25 cellular contexts compared by ENCODE assay signal in genomic region chr14:100670017-100670974, GRCh38. TPM values are rescaled to one million over a fixed set of nuclear protein-coding genes. Genes with fewer than 3 reads are reported as not detected.
DNase-seq lines count a peak whose midpoint lies in the region; ATAC-seq and TF ChIP-seq lines count a peak whose summit lies in the region.
"Had no signal": no experiment of that assay in that cellular context is flagged by ENCODE, and none has a peak within 500 bp of the region (broad histone marks: within the 10 kb centered on the region; RNA-seq: fewer than 3 reads in every experiment).

No MANE protein-coding gene starts in this region.

- no peaks in the 10 kb centered on the region for H3K36me3 ChIP-seq in HEK293 (ENCODE audit: control insufficient read depth in 2 of 2, insufficient read depth in 1 of 2, low read length in 2 of 2)
- no peaks in the 10 kb centered on the region for H3K36me3 ChIP-seq in mesenchymal stem cell (ENCODE audit: control insufficient read depth in 1 of 2, insufficient read depth in 2 of 2, low read depth in 1 of 2, low read length in 2 of 2)
- H3K36me3 ChIP-seq: SJCRH30, thyroid gland had no signal

- H2BK15ac ChIP-seq in mesenchymal stem cell (ENCODE audit: low read depth, poor library complexity, severe bottlenecking) = no peak overlapping the region

- TF ChIP-seq CTCF in AG04450 (IDR thresholded peaks at IDR 0.05; ENCODE audit: low read depth, low read length) = peak; percentile 15; the same call in 1 of the 2 replicates
- TF ChIP-seq CTCF in HEK293 (tag by site-specific recombination; IDR thresholded peaks at IDR 0.05) = no peak
- TF ChIP-seq CTCF in fibroblast of pulmonary artery (IDR thresholded peaks at IDR 0.05; ENCODE audit: low read length, missing control alignments) = peak; percentile 2
- TF ChIP-seq CTCF in CD14-positive monocyte (IDR thresholded peaks at IDR 0.05) = no peak

- no peak overlapping the region for H3K14ac ChIP-seq in mesenchymal stem cell (ENCODE audit: low read length in 2 of 2)

- DNase-seq in AG04450 (ENCODE audit: low read depth, low spot score) (no peak), NCI-H2227 treated with DMSO at 0.1 percent for 48 hours (lab: John Stamatoyannopoulos, UW) (peak; percentile 49), fibroblast of pulmonary artery (ENCODE audit: low read depth) (no peak), mesenchymal stem cell (no peak), NCI-H2171 treated with DMSO at 0.1 percent for 48 hours (lab: John Stamatoyannopoulos, UW) (no peak), CD14-positive monocyte (ENCODE audit: low spot score) (no peak)
- DNase-seq: activated CD4-positive, alpha-beta T cell treated with anti-CD3 and anti-CD28 coated beads, Interleukin-2, amount 50 U/mL, for 1 hour; activated CD8-positive, alpha-beta memory T cell treated with anti-CD3 and anti-CD28 coated beads, Interleukin-2, amount 50 U/mL, for 4 hours; activated effector memory CD4-positive, alpha-beta T cell treated with Interleukin-2 at 50 U/mL for 16 hours; caudate nucleus; CD4-positive, alpha-beta memory T cell; GOT3; MM.1S; NCI-H82; PC-9; SJCRH30; stimulated activated naive CD4-positive, alpha-beta T cell; thyroid gland had no signal

- H4K8ac ChIP-seq in mesenchymal stem cell (ENCODE audit: low read length) = no peak overlapping the region

- no peak overlapping the region for H2BK5ac ChIP-seq in mesenchymal stem cell (ENCODE audit: low read depth, low read length, poor library complexity, severe bottlenecking)

- no peak overlapping the region for H3K4ac ChIP-seq in mesenchymal stem cell (ENCODE audit: low read depth in 1 of 2, low read length in 2 of 2)

- no peak overlapping the region for H3K4me2 ChIP-seq in mesenchymal stem cell (ENCODE audit: low read length, poor library complexity, severe bottlenecking)
- H3K4me2 ChIP-seq: PC-9 had no signal

- CTCF ChIA-PET in AG04450 (lab: Charles Lee) (interaction anchor here (1.2 to 4.3 kb wide), 2 partner anchors 7 to 565 kb away, joined by 4 to 16 read pairs; no protein-coding TSS in a partner anchor), HEK293 (lab: Yijun Ruan, JAX) (interaction anchor here (0.6 kb wide), 1 partner anchor 399 kb away, joined by 3 read pairs; no protein-coding TSS in a partner anchor)

- H3K4me3 ChIP-seq in AG04450 (ENCODE audit: low read depth, low read length) (no peak overlapping the region), HEK293 (ENCODE audit: low read depth, low read length) (no peak overlapping the region), fibroblast of pulmonary artery (replicated peaks; ENCODE audit: low read depth, low read length) (no peak overlapping the region), mesenchymal stem cell (ENCODE audit: insufficient read depth in 1 of 2, low read depth in 1 of 2, low read length in 2 of 2) (no peak overlapping the region)
- H3K4me3 ChIP-seq: PC-9, SJCRH30, thyroid gland had no signal

- intact Hi-C loops in CD14-positive monocyte (cut with micrococcal nuclease) = no loop called here

- POLR2A ChIA-PET in AG04450 (lab: Yijun Ruan, JAX) (no interaction called here), HEK293 (lab: Yijun Ruan, JAX) (no interaction called here)

- peaks cover 4% of the 10 kb centered on the region for H3K4me1 Mint-ChIP-seq in activated T-helper 17 cell treated with anti-CD3 and anti-CD28 coated beads, Interleukin-2, amount 50 U/mL, for 72 hours
- H3K4me1 Mint-ChIP-seq in CD14-positive monocyte = peaks cover 37% of the 10 kb centered on the region

- no peak overlapping the region for H2AFZ ChIP-seq in mesenchymal stem cell (ENCODE audit: low read depth, low read length)
- H2AFZ ChIP-seq: PC-9 had no signal

- no peak overlapping the region for H3K18ac ChIP-seq in mesenchymal stem cell (ENCODE audit: low read depth in 1 of 2, low read length in 2 of 2)

- H3K23ac ChIP-seq in mesenchymal stem cell (ENCODE audit: low read length in 2 of 2) = no peak overlapping the region

- H3K9me3 ChIP-seq in AG04450 (ENCODE audit: control insufficient read depth, insufficient read depth, low read length) (peaks cover 6% of the 10 kb centered on the region; the same call in 1 of the 2 replicates), HEK293 (ENCODE audit: control insufficient read depth, insufficient read depth, low read depth, low read length) (no peaks in the 10 kb centered on the region), mesenchymal stem cell (ENCODE audit: control insufficient read depth, low read length) (no peaks in the 10 kb centered on the region)
- H3K9me3 ChIP-seq: SJCRH30, thyroid gland had no signal

- H3K27me3 ChIP-seq in AG04450 (ENCODE audit: control insufficient read depth, insufficient read depth, low read length) (peaks cover 83% of the 10 kb centered on the region), mesenchymal stem cell (ENCODE audit: control insufficient read depth in 1 of 2, insufficient read depth in 1 of 2, low read length in 2 of 2) (peaks cover 13 to 79% of the 10 kb centered on the region in 2 experiments)
- H3K27me3 ChIP-seq: SJCRH30 had no signal

- 86% methylated on average over 14 of the region's 16 CpGs for WGBS in mesenchymal stem cell

- no peaks in the 10 kb centered on the region for H3K79me1 ChIP-seq in mesenchymal stem cell (replicated peaks; ENCODE audit: low read length, poor library complexity, severe bottlenecking)

- no peaks in the 10 kb centered on the region for H3K36me3 Mint-ChIP-seq in activated T-helper 17 cell treated with anti-CD3 and anti-CD28 coated beads, Interleukin-2, amount 50 U/mL, for 72 hours (ENCODE audit: low read depth)
- H3K36me3 Mint-ChIP-seq in CD14-positive monocyte = peaks cover 0 to 2% of the 10 kb centered on the region in 2 donors
- H3K36me3 Mint-ChIP-seq: CD4-positive, alpha-beta memory T cell; natural killer cell treated with Interleukin-12 subunit alpha and Interleukin-12 subunit beta and Interleukin-15 and Interleukin-18, amount 100 ng/mL, for 72 hours had no signal

- ATAC-seq in activated T-helper 17 cell treated with anti-CD3 and anti-CD28 coated beads, Interleukin-2, amount 50 U/mL, for 72 hours (replicated peaks) = no peak
- ATAC-seq: natural killer cell treated with Interleukin-12 subunit alpha and Interleukin-12 subunit beta and Interleukin-15 and Interleukin-18, amount 100 ng/mL, for 72 hours had no signal

- no peaks in the 10 kb centered on the region for H3K9me3 Mint-ChIP-seq in activated T-helper 17 cell treated with anti-CD3 and anti-CD28 coated beads, Interleukin-2, amount 50 U/mL, for 72 hours
- peaks cover 0 to 2% (median 0%) of the 10 kb centered on the region in 7 donors for H3K9me3 Mint-ChIP-seq in CD14-positive monocyte
- H3K9me3 Mint-ChIP-seq: natural killer cell treated with Interleukin-12 subunit alpha and Interleukin-12 subunit beta and Interleukin-15 and Interleukin-18, amount 100 ng/mL, for 72 hours; T-helper 1 cell treated with Interleukin-12 subunit alpha and Interleukin-12 subunit beta and Interleukin-4 antibody, amounts not matched to agents 30 μg/mL and 1 μg/mL, for 36 hours had no signal

- H3K27me3 Mint-ChIP-seq in activated T-helper 17 cell treated with anti-CD3 and anti-CD28 coated beads, Interleukin-2, amount 50 U/mL, for 72 hours = peaks cover 40% of the 10 kb centered on the region
- peaks cover 8 to 33% (median 23%) of the 10 kb centered on the region in 3 donors for H3K27me3 Mint-ChIP-seq in CD14-positive monocyte (ENCODE audit: low read depth in 3 of 3)

- no peak overlapping the region for H2BK12ac ChIP-seq in mesenchymal stem cell (ENCODE audit: low read length in 2 of 2)

- no peak overlapping the region for H3K27ac ChIP-seq in AG04450 (ENCODE audit: low read depth, low read length)
- no peak overlapping the region for H3K27ac ChIP-seq in HEK293 (ENCODE audit: extremely low read depth, low read depth, low read length)
- no peak overlapping the region for H3K27ac ChIP-seq in mesenchymal stem cell (ENCODE audit: low read length, poor library complexity, severe bottlenecking)
- H3K27ac ChIP-seq: epithelial cell of prostate, PC-9, SJCRH30, thyroid gland, VCaP had no signal

- no peak overlapping the region for H2BK120ac ChIP-seq in mesenchymal stem cell (ENCODE audit: low read depth, low read length)

- H3K4me3 Mint-ChIP-seq in activated T-helper 17 cell treated with anti-CD3 and anti-CD28 coated beads, Interleukin-2, amount 50 U/mL, for 72 hours = no peak overlapping the region
- peak overlapping the region in 1 of 2 donors; percentile 47 for H3K4me3 Mint-ChIP-seq in CD14-positive monocyte
- H3K4me3 Mint-ChIP-seq: CD4-positive, alpha-beta memory T cell; natural killer cell treated with Interleukin-12 subunit alpha and Interleukin-12 subunit beta and Interleukin-15 and Interleukin-18, amount 100 ng/mL, for 72 hours; T-helper 1 cell treated with Interleukin-12 subunit alpha and Interleukin-12 subunit beta and Interleukin-4 antibody, amounts not matched to agents 30 μg/mL and 1 μg/mL, for 36 hours had no signal

- no peak overlapping the region for H2AK5ac ChIP-seq in mesenchymal stem cell (ENCODE audit: low read length, severe bottlenecking)

- no peak overlapping the region for H4K91ac ChIP-seq in mesenchymal stem cell (ENCODE audit: low read length)

- no peak overlapping the region for H3K27ac Mint-ChIP-seq in activated T-helper 17 cell treated with anti-CD3 and anti-CD28 coated beads, Interleukin-2, amount 50 U/mL, for 72 hours
- H3K27ac Mint-ChIP-seq in CD14-positive monocyte = peak overlapping the region in 1 of 7 donors; percentile 17
- H3K27ac Mint-ChIP-seq: CD4-positive, alpha-beta memory T cell; natural killer cell treated with Interleukin-12 subunit alpha and Interleukin-12 subunit beta and Interleukin-15 and Interleukin-18, amount 100 ng/mL, for 72 hours; T-helper 1 cell treated with Interleukin-12 subunit alpha and Interleukin-12 subunit beta and Interleukin-4 antibody, amounts not matched to agents 30 μg/mL and 1 μg/mL, for 36 hours had no signal

- H3K4me1 ChIP-seq in HEK293 (ENCODE audit: control insufficient read depth, insufficient read depth, low read length) (peaks cover 2% of the 10 kb centered on the region; the same call in 1 of the 2 replicates), mesenchymal stem cell (ENCODE audit: control insufficient read depth, insufficient read depth, low read depth, low read length) (peaks cover 31% of the 10 kb centered on the region)

- no peak overlapping the region for H3K9ac ChIP-seq in mesenchymal stem cell (ENCODE audit: low read length)

TF ChIP-seq in HEK293, 187 proteins besides CTCF, POLR2A, EP300 and RAD21 (continues in another document):
- no peak for TF ChIP-seq HOXD13 (CRISPR knock-in tag; IDR thresholded peaks at IDR 0.05; ENCODE audit: borderline replicate concordance)
- TF ChIP-seq ZNF621 (tag by site-specific recombination; IDR thresholded peaks at IDR 0.05) = no peak
- no peak for TF ChIP-seq ZNF664 (tag by site-specific recombination; IDR thresholded peaks at IDR 0.05)
- TF ChIP-seq KLF9 (tag by site-specific recombination; IDR thresholded peaks at IDR 0.05; ENCODE audit: low read depth) = no peak
- no peak for TF ChIP-seq FEZF1 (tag by site-specific recombination; IDR thresholded peaks at IDR 0.05)
- no peak for TF ChIP-seq ZSCAN16 (tag by site-specific recombination; IDR thresholded peaks at IDR 0.05)

RNA-seq across cellular contexts. Expression of gene DLK1, which starts 56.4 kb away (rescaled TPM):
- polyA plus RNA-seq in AG04450 (2011; rRNA removed) = 0.12 TPM in 1 of 2 replicates, not detected in the other
- not detected in 2 replicates for polyA minus RNA-seq in AG04450 (2011; rRNA and poly(A)+ RNA removed)
- polyA plus RNA-seq in mesenchymal stem cell (2013, experiment 1 of 2) = 80.9 TPM
- 81.8 TPM for polyA plus RNA-seq in mesenchymal stem cell (2013, experiment 2 of 2)
- total RNA-seq in activated T-helper 17 cell treated with anti-CD3 and anti-CD28 coated beads, Interleukin-2, amount 50 U/mL, for 72 hours = not detected
- polyA plus RNA-seq in CD14-positive monocyte = not detected
- total RNA-seq: CD4-positive, alpha-beta memory T cell; frontal cortex; natural killer cell treated with Interleukin-12 subunit alpha and Interleukin-12 subunit beta and Interleukin-15 and Interleukin-18, amount 100 ng/mL, for 72 hours; PC-9 had no signal
- polyA plus RNA-seq: CD4-positive, alpha-beta memory T cell had no signal

Comparison
In these comparisons a context has a peak if more than half of its experiments do, and no peak if none do; other contexts are left out.
1. CTCF ChIP-seq: peak in AG04450 (single experiment) and fibroblast of pulmonary artery (single experiment); none in HEK293 (single experiment) and CD14-positive monocyte (single experiment).